17 cellular contexts compared by ENCODE assay signal in genomic region chr2:183416741-183417140, GRCh38.
DNase-seq lines count a peak whose midpoint lies in the region; ATAC-seq, FAIRE-seq and TF ChIP-seq lines count a peak whose summit lies in the region.
"Had no signal": no experiment of that assay in that cellular context is flagged by ENCODE, and none has a peak within 500 bp of the region (broad histone marks: within the 10 kb centered on the region; RNA-seq: fewer than 3 reads in every experiment).

No MANE protein-coding gene starts in this region.

- H3K9me3 ChIP-seq in astrocyte (ENCODE audit: insufficient read depth, low read depth, low read length) (no peaks in the 10 kb centered on the region), trophoblast cell (ENCODE audit: insufficient read depth, low read depth, low read length) (no peaks in the 10 kb centered on the region)
- H3K9me3 ChIP-seq: BLaER1 had no signal

- H3K4ac ChIP-seq in trophoblast cell (ENCODE audit: low read depth, low read length): no peak overlapping the region

- H3K14ac ChIP-seq in trophoblast cell (ENCODE audit: low read length): no peak overlapping the region

- H3K4me1 ChIP-seq in astrocyte (ENCODE audit: insufficient read depth, low read length) (no peaks in the 10 kb centered on the region), trophoblast cell (ENCODE audit: control insufficient read depth in 1 of 2, insufficient read depth in 2 of 2, low read length in 2 of 2) (peaks cover 9% of the 10 kb centered on the region in 2 experiments)
- H3K4me1 ChIP-seq: BLaER1 had no signal

- no peak overlapping the region for H4K12ac ChIP-seq in trophoblast cell (ENCODE audit: low read depth, low read length)

- no peak for ATAC-seq in HG02970 (IDR thresholded peaks at IDR 0.05; ENCODE audit: low FRiP score, unreplicated experiment)
- ATAC-seq: GM12878 had no signal

- H2BK12ac ChIP-seq in trophoblast cell (ENCODE audit: low read length): peak overlapping the region; percentile 35

- no peaks in the 10 kb centered on the region for H3K27me3 ChIP-seq in astrocyte (ENCODE audit: insufficient read depth, low read length)
- H3K27me3 ChIP-seq in trophoblast cell (ENCODE audit: insufficient read depth, low read length): no peaks in the 10 kb centered on the region
- H3K27me3 ChIP-seq: BLaER1 had no signal

- no peak for TF ChIP-seq CTCF in astrocyte (IDR thresholded peaks at IDR 0.05; ENCODE audit: insufficient read depth, low read depth, low read length)

- no peaks in the 10 kb centered on the region for H3K27me3 Mint-ChIP-seq in astrocyte (ENCODE audit: low read depth, unreplicated experiment)
- H3K27me3 Mint-ChIP-seq: CD8-positive, alpha-beta memory T cell had no signal

- DNase-seq in ELF-1 (ENCODE audit: low read depth, low spot score) (peak; percentile 63), astrocyte (ENCODE audit: low read depth) (no peak), islet precursor cell (peak; percentile 57), trophoblast cell (no peak), NK-92 (lab: John Stamatoyannopoulos, UW; ENCODE audit: unreplicated experiment) (no peak)
- no peak for DNase-seq in stimulated activated CD4-positive, alpha-beta T cell treated with anti-CD3 and anti-CD28 coated beads, Interleukin-4, amount 100 ng/mL, for 24 hours
- DNase-seq: 8988T; AML-193; CD8-positive, alpha-beta memory T cell; DMS53; GOT3; HCEC 1CT; HFFc6 had no signal

- no peak overlapping the region for H3K4me3 Mint-ChIP-seq in astrocyte (ENCODE audit: unreplicated experiment)
- H3K4me3 Mint-ChIP-seq: CD8-positive, alpha-beta memory T cell; HFFc6 had no signal

- H3K36me3 ChIP-seq in astrocyte (ENCODE audit: insufficient read depth, low read length): no peaks in the 10 kb centered on the region
- H3K36me3 ChIP-seq in trophoblast cell (ENCODE audit: control insufficient read depth in 1 of 2, insufficient read depth in 2 of 2, low read length in 2 of 2): no peaks in the 10 kb centered on the region
- H3K36me3 ChIP-seq: BLaER1 had no signal

- no peak overlapping the region for H3K23ac ChIP-seq in trophoblast cell (ENCODE audit: low read length)

- H4K8ac ChIP-seq in trophoblast cell (ENCODE audit: low read depth, low read length): no peak overlapping the region

- H3K18ac ChIP-seq in trophoblast cell (ENCODE audit: low read length): no peak overlapping the region

- no peak overlapping the region for H3K4me3 ChIP-seq in astrocyte (ENCODE audit: insufficient read depth, low read depth, low read length)
- H3K4me3 ChIP-seq in trophoblast cell (ENCODE audit: low read depth, low read length): no peak overlapping the region
- H3K4me3 ChIP-seq: BLaER1, GM12878 had no signal

- peak overlapping the region; percentile 34 for H3K27ac Mint-ChIP-seq in astrocyte (ENCODE audit: unreplicated experiment)
- H3K27ac Mint-ChIP-seq: CD8-positive, alpha-beta memory T cell; HFFc6 had no signal

- H3K79me1 ChIP-seq in trophoblast cell (ENCODE audit: low read length): no peaks in the 10 kb centered on the region

- no peak overlapping the region for H2BK5ac ChIP-seq in trophoblast cell (ENCODE audit: low read depth, low read length, poor library complexity)

- H2AFZ ChIP-seq in astrocyte (ENCODE audit: low read depth, low read length) (no peak overlapping the region), trophoblast cell (ENCODE audit: insufficient read depth, low read length, poor library complexity) (peak overlapping the region; percentile 45)

- no peaks in the 10 kb centered on the region for H3K9me3 Mint-ChIP-seq in astrocyte (ENCODE audit: unreplicated experiment)

- H3K79me2 ChIP-seq in astrocyte (ENCODE audit: insufficient read depth, low read length): no peaks in the 10 kb centered on the region
- H3K79me2 ChIP-seq in trophoblast cell (ENCODE audit: control insufficient read depth, insufficient read depth, low read length, poor library complexity): no peaks in the 10 kb centered on the region

- H2AK5ac ChIP-seq in trophoblast cell (ENCODE audit: low read length): no peak overlapping the region

- no peak overlapping the region for H4K91ac ChIP-seq in trophoblast cell (ENCODE audit: low read depth, low read length)

- no CpG with 5 or more reads among the region's 4 CpGs for WGBS in trophoblast cell (ENCODE audit: extremely low coverage, insufficient coverage, insufficient read length)

- H3K4me2 ChIP-seq in astrocyte (ENCODE audit: low read length) (no peak overlapping the region), trophoblast cell (ENCODE audit: low read length) (no peak overlapping the region)
- H3K4me2 ChIP-seq: BLaER1 had no signal

- H3K36me3 Mint-ChIP-seq in astrocyte (ENCODE audit: low read depth, unreplicated experiment): no peaks in the 10 kb centered on the region
- H3K36me3 Mint-ChIP-seq: CD8-positive, alpha-beta memory T cell had no signal

- H3K27ac ChIP-seq in astrocyte (ENCODE audit: low read depth, low read length): no peak overlapping the region
- no peak overlapping the region for H3K27ac ChIP-seq in trophoblast cell (ENCODE audit: low read depth, low read length)
- H3K27ac ChIP-seq: BLaER1 had no signal

- H3K9ac ChIP-seq in astrocyte (ENCODE audit: low read length): no peak overlapping the region
- H3K9ac ChIP-seq in trophoblast cell (ENCODE audit: low read length): no peak overlapping the region
- H3K9ac ChIP-seq: BLaER1 had no signal

- no peak for FAIRE-seq in astrocyte (lab: Jason Lieb, UNC)
- FAIRE-seq: GM12878, GM18507 had no signal

- peaks cover 1% of the 10 kb centered on the region for H3K4me1 Mint-ChIP-seq in astrocyte (ENCODE audit: low read depth, unreplicated experiment)
- H3K4me1 Mint-ChIP-seq: CD8-positive, alpha-beta memory T cell had no signal

- no peaks in the 10 kb centered on the region for H4K20me1 ChIP-seq in astrocyte (ENCODE audit: insufficient read depth, low read length)
- H4K20me1 ChIP-seq: BLaER1 had no signal

- no peak overlapping the region for H2BK120ac ChIP-seq in trophoblast cell (ENCODE audit: insufficient read depth, low read length, poor library complexity)

Comparison
In these comparisons a context has a peak if more than half of its experiments do, and no peak if none do; other contexts are left out.
1. DNase-seq: peak in ELF-1 (single experiment) and islet precursor cell (single experiment); none in astrocyte (single experiment), trophoblast cell (0 of 2), stimulated activated CD4-positive, alpha-beta T cell treated with anti-CD3 and anti-CD28 coated beads, Interleukin-4, amount 100 ng/mL, for 24 hours (single experiment) and NK-92 (single experiment).